ENCODE assay signal across 20 cellular contexts in genomic region chr5:123095694-123096120, GRCh38. TPM values are rescaled to one million over a fixed set of nuclear protein-coding genes. Genes with fewer than 3 reads are reported as not detected.
DNase-seq lines count a peak whose midpoint lies in the region; ATAC-seq, FAIRE-seq and TF ChIP-seq lines count a peak whose summit lies in the region.
"Had no signal": no experiment of that assay in that cellular context is flagged by ENCODE, and none has a peak within 500 bp of the region (broad histone marks: within the 10 kb centered on the region; RNA-seq: fewer than 3 reads in every experiment).

No MANE protein-coding gene starts in this region.

- H3K79me2 ChIP-seq in smooth muscle cell (ENCODE audit: low read depth), result peaks cover 100% of the 10 kb centered on the region

- H3K9me3 ChIP-seq in HUES48 (ENCODE audit: control insufficient read depth, insufficient read depth, low read length) (no peaks in the 10 kb centered on the region), lower lobe of right lung (no peaks in the 10 kb centered on the region), smooth muscle cell (replicated peaks; ENCODE audit: low read depth) (no peaks in the 10 kb centered on the region)
- H3K9me3 ChIP-seq: heart left ventricle had no signal

- H3K27me3 ChIP-seq in HUES48 (ENCODE audit: control insufficient read depth, insufficient read depth, low read length), result peaks cover 100% of the 10 kb centered on the region
- peaks cover 85% of the 10 kb centered on the region for H3K27me3 ChIP-seq in lower lobe of right lung (ENCODE audit: low read depth)
- peaks cover 35% of the 10 kb centered on the region for H3K27me3 ChIP-seq in smooth muscle cell (ENCODE audit: low read depth)

- WGBS in smooth muscle cell (ENCODE audit: low lambda C conversion rate), result 32% methylated on average over 12 of the region's 12 CpGs

- H3K4me1 ChIP-seq in HUES48 (ENCODE audit: control insufficient read depth, insufficient read depth, low read length) (peaks cover 38% of the 10 kb centered on the region), lower lobe of right lung (peaks cover 16% of the 10 kb centered on the region), smooth muscle cell (ENCODE audit: low read depth) (peaks cover 46% of the 10 kb centered on the region)

- H3K4me1 Mint-ChIP-seq in activated T-helper 1 cell treated with anti-CD3 and anti-CD28 coated beads, Interleukin-12 subunit alpha, Interleukin-12 subunit beta, Interleukin-2, Interleukin-4 antibody, amounts not matched to agents 30 ng/mL and 10 ng/mL and 1 ng/mL, durations not matched to agents 14 hours and 24 hours and 36 hours (ENCODE audit: low read depth), result peaks cover 15% of the 10 kb centered on the region

- peaks cover 80% of the 10 kb centered on the region for H3K27me3 Mint-ChIP-seq in activated T-helper 1 cell treated with anti-CD3 and anti-CD28 coated beads, Interleukin-12 subunit alpha, Interleukin-12 subunit beta, Interleukin-2, Interleukin-4 antibody, amounts not matched to agents 30 ng/mL and 10 ng/mL and 1 ng/mL, durations not matched to agents 14 hours and 24 hours and 36 hours (ENCODE audit: insufficient read depth)

- no peaks in the 10 kb centered on the region for H3K36me3 ChIP-seq in HUES48 (ENCODE audit: control insufficient read depth, insufficient read depth, low read length)
- H3K36me3 ChIP-seq in lower lobe of right lung, result no peaks in the 10 kb centered on the region
- H3K36me3 ChIP-seq in smooth muscle cell (ENCODE audit: low read depth), result no peaks in the 10 kb centered on the region
- H3K36me3 ChIP-seq: heart left ventricle had no signal

- H3K4me3 Mint-ChIP-seq in activated T-helper 1 cell treated with anti-CD3 and anti-CD28 coated beads, Interleukin-12 subunit alpha, Interleukin-12 subunit beta, Interleukin-2, Interleukin-4 antibody, amounts not matched to agents 30 ng/mL and 10 ng/mL and 1 ng/mL, durations not matched to agents 14 hours and 24 hours and 36 hours, result no peak overlapping the region
- H3K4me3 Mint-ChIP-seq: CD4-positive, alpha-beta T cell; T-cell had no signal

- DNase-seq in epithelial cell of proximal tubule (ENCODE audit: low read depth) (no peak), lower lobe of right lung (no peak), smooth muscle cell (lab: John Stamatoyannopoulos, UW; ENCODE audit: unreplicated experiment) (no peak), cerebellar cortex (ENCODE audit: low spot score) (no peak), GM19239 (ENCODE audit: insufficient read length, low spot score) (no peak)
- no peak for DNase-seq in activated T-helper 1 cell treated with anti-CD3 and anti-CD28 coated beads, Interleukin-12 subunit alpha, Interleukin-12 subunit beta, Interleukin-2, Interleukin-4 antibody, amounts not matched to agents 30 ng/mL and 10 ng/mL and 1 ng/mL, durations not matched to agents 14 hours and 24 hours and 36 hours (ENCODE audit: low spot score)
- DNase-seq: activated naive CD4-positive, alpha-beta T cell; activated T-cell treated with anti-CD3 and anti-CD28 coated beads for 4 hours; amniotic stem cell; CD4-positive, alpha-beta T cell; cerebellar nuclear complex; effector memory CD8-positive, alpha-beta T cell; Kasumi-1; kidney; NCI-H526; SHP77; T-cell had no signal

- H3K9me3 Mint-ChIP-seq in activated T-helper 1 cell treated with anti-CD3 and anti-CD28 coated beads, Interleukin-12 subunit alpha, Interleukin-12 subunit beta, Interleukin-2, Interleukin-4 antibody, amounts not matched to agents 30 ng/mL and 10 ng/mL and 1 ng/mL, durations not matched to agents 14 hours and 24 hours and 36 hours, result no peaks in the 10 kb centered on the region
- H3K9me3 Mint-ChIP-seq: CD4-positive, alpha-beta T cell; effector memory CD8-positive, alpha-beta T cell; T-cell had no signal

- H3K27ac ChIP-seq in HUES48 (ENCODE audit: low read depth, low read length) (no peak overlapping the region), lower lobe of right lung (peak overlapping the region; percentile 71), smooth muscle cell (ENCODE audit: low read depth) (peak overlapping the region; percentile 75)

- H3K4me2 ChIP-seq in smooth muscle cell, result peak overlapping the region; percentile 91

- H2AFZ ChIP-seq in smooth muscle cell (ENCODE audit: low read depth), result peak overlapping the region; percentile 56

- no peak overlapping the region for H3K27ac Mint-ChIP-seq in activated T-helper 1 cell treated with anti-CD3 and anti-CD28 coated beads, Interleukin-12 subunit alpha, Interleukin-12 subunit beta, Interleukin-2, Interleukin-4 antibody, amounts not matched to agents 30 ng/mL and 10 ng/mL and 1 ng/mL, durations not matched to agents 14 hours and 24 hours and 36 hours
- H3K27ac Mint-ChIP-seq: CD4-positive, alpha-beta T cell; effector memory CD8-positive, alpha-beta T cell; T-cell had no signal

- no peak for FAIRE-seq in GM19239 (lab: Jason Lieb, UNC)
- FAIRE-seq: kidney had no signal

- H3K4me3 ChIP-seq in HUES48 (ENCODE audit: low read depth, low read length), result peak overlapping the region; percentile 57
- no peak overlapping the region for H3K4me3 ChIP-seq in epithelial cell of proximal tubule (ENCODE audit: low read depth, low read length)
- peak overlapping the region; percentile 62 for H3K4me3 ChIP-seq in lower lobe of right lung
- H3K4me3 ChIP-seq in smooth muscle cell, result peak overlapping the region; percentile 84

- peaks cover 16% of the 10 kb centered on the region for H4K20me1 ChIP-seq in smooth muscle cell (ENCODE audit: low read depth)

- peaks cover 4% of the 10 kb centered on the region for H3F3A ChIP-seq in smooth muscle cell (ENCODE audit: low read depth)

- TF ChIP-seq CTCF in epithelial cell of proximal tubule (conservative IDR thresholded peaks at IDR 0.05; ENCODE audit: low read depth, low read length) (peak; percentile 0), lower lobe of right lung (IDR thresholded peaks at IDR 0.05) (no peak), smooth muscle cell (IDR thresholded peaks at IDR 0.05; ENCODE audit: borderline replicate concordance, insufficient read depth, poor library complexity, severe bottlenecking) (no peak)

- H3K36me3 Mint-ChIP-seq in activated T-helper 1 cell treated with anti-CD3 and anti-CD28 coated beads, Interleukin-12 subunit alpha, Interleukin-12 subunit beta, Interleukin-2, Interleukin-4 antibody, amounts not matched to agents 30 ng/mL and 10 ng/mL and 1 ng/mL, durations not matched to agents 14 hours and 24 hours and 36 hours (ENCODE audit: low read depth), result peaks cover 3% of the 10 kb centered on the region
- H3K36me3 Mint-ChIP-seq: T-cell had no signal

- ATAC-seq in lower lobe of right lung, result no peak
- ATAC-seq in activated CD4-positive, CD25-positive, alpha-beta regulatory T cell treated with anti-CD3 and anti-CD28 coated beads, Interleukin-2, amount 50 U/mL, for 24 hours, result no peak
- ATAC-seq: effector memory CD8-positive, alpha-beta T cell; heart left ventricle; T-cell had no signal

- H3K9ac ChIP-seq in HUES48 (ENCODE audit: low read depth, low read length), result no peak overlapping the region
- peak overlapping the region; percentile 16 for H3K9ac ChIP-seq in smooth muscle cell (ENCODE audit: low read depth)

- intact Hi-C loops in lower lobe of right lung (cut with DNase I), result no loop called here
- intact Hi-C loops in activated T-helper 1 cell treated with anti-CD3 and anti-CD28 coated beads, Interleukin-12 subunit alpha, Interleukin-12 subunit beta, Interleukin-2, Interleukin-4 antibody, amounts not matched to agents 30 ng/mL and 10 ng/mL and 1 ng/mL, durations not matched to agents 14 hours and 24 hours and 36 hours (cut with micrococcal nuclease), result loop anchor here (10.0 kb wide), 1 partner anchor 781 kb away; the partner anchor contains the start of gene SNCAIP

RNA-seq across cellular contexts. Expression of gene PRDM6, which starts 6.7 kb away (rescaled TPM):
- under 0.01 TPM in 1 of 2 replicates, not detected in the other for total RNA-seq in epithelial cell of proximal tubule
- 6.7 TPM for total RNA-seq in lower lobe of right lung
- 12.9 and 16.5 TPM in 2 replicates for total RNA-seq in smooth muscle cell
- polyA plus RNA-seq in smooth muscle cell, result 20.4 and 28.1 TPM in 2 replicates
- not detected in 2 replicates for total RNA-seq in activated T-helper 1 cell treated with anti-CD3 and anti-CD28 coated beads, Interleukin-12 subunit alpha, Interleukin-12 subunit beta, Interleukin-2, Interleukin-4 antibody, amounts not matched to agents 30 ng/mL and 10 ng/mL and 1 ng/mL, durations not matched to agents 14 hours and 24 hours and 36 hours
- total RNA-seq: CD4-positive, alpha-beta T cell had no signal

RNA-seq across cellular contexts. Expression of gene PPIC, which starts 59.2 kb away (rescaled TPM):
- 24.2 and 25.0 TPM in 2 replicates for total RNA-seq in epithelial cell of proximal tubule
- total RNA-seq in lower lobe of right lung, result 39.5 TPM
- total RNA-seq in smooth muscle cell, result 119 and 145 TPM in 2 replicates
- 300 and 331 TPM in 2 replicates for polyA plus RNA-seq in smooth muscle cell
- total RNA-seq in activated T-helper 1 cell treated with anti-CD3 and anti-CD28 coated beads, Interleukin-12 subunit alpha, Interleukin-12 subunit beta, Interleukin-2, Interleukin-4 antibody, amounts not matched to agents 30 ng/mL and 10 ng/mL and 1 ng/mL, durations not matched to agents 14 hours and 24 hours and 36 hours, result not detected in 2 replicates
- total RNA-seq: CD4-positive, alpha-beta T cell had no signal

Comparison
In these comparisons a context has a peak if more than half of its experiments do, and no peak if none do; other contexts are left out.
1. RNA of gene PPIC, which starts 59.2 kb away (total RNA-seq): 119 to 145 TPM in smooth muscle cell, 39.5 TPM in lower lobe of right lung (single experiment) and 24.2 to 25.0 TPM in epithelial cell of proximal tubule; not detected in activated T-helper 1 cell treated with anti-CD3 and anti-CD28 coated beads, Interleukin-12 subunit alpha, Interleukin-12 subunit beta, Interleukin-2, Interleukin-4 antibody, amounts not matched to agents 30 ng/mL and 10 ng/mL and 1 ng/mL, durations not matched to agents 14 hours and 24 hours and 36 hours; every median in the first group is over 10 times any median in the second.